Comparison of ENCODE assay signal across 16 cellular contexts in genomic region chr17:17076066-17076465, GRCh38. TPM values are rescaled to one million over a fixed set of nuclear protein-coding genes. Genes with fewer than 3 reads are reported as not detected.
DNase-seq lines count a peak whose midpoint lies in the region; ATAC-seq and TF ChIP-seq lines count a peak whose summit lies in the region.
"Had no signal": no experiment of that assay in that cellular context is flagged by ENCODE, and none has a peak within 500 bp of the region (broad histone marks: within the 10 kb centered on the region; RNA-seq: fewer than 3 reads in every experiment).

No MANE protein-coding gene starts in this region.

- H2BK5ac ChIP-seq in mesenchymal stem cell (ENCODE audit: low read depth, low read length, poor library complexity, severe bottlenecking), result no peak overlapping the region

- peak in 1 of 5 donors; percentile 13 for DNase-seq in CD8-positive, alpha-beta memory T cell
- DNase-seq in adrenal gland, result peak in 1 of 7 donors; percentile 5
- DNase-seq in mesenchymal stem cell, result no peak
- DNase-seq in spleen, result peak; percentile 32
- DNase-seq in NCI-H1930 (lab: John Stamatoyannopoulos, UW), result no peak
- no peak for DNase-seq in HT-29 (ENCODE audit: low spot score)
- DNase-seq: activated CD4-positive, alpha-beta T cell treated with anti-CD3 and anti-CD28 coated beads for 4 hours; NCI-H2029 treated with DMSO at 0.1 percent for 48 hours; NCI-H524; T-helper 9 cell had no signal

- H3K4me3 ChIP-seq in CD8-positive, alpha-beta memory T cell (ENCODE audit: low read length), result no peak overlapping the region
- H3K4me3 ChIP-seq in adrenal gland (no peak overlapping the region), mesenchymal stem cell (ENCODE audit: insufficient read depth in 1 of 2, low read depth in 1 of 2, low read length in 2 of 2) (no peak overlapping the region), spleen (no peak overlapping the region)
- H3K4me3 ChIP-seq: dorsolateral prefrontal cortex, HAP-1 had no signal

- POLR2A ChIA-PET in CD8-positive, alpha-beta memory T cell (lab: Charles Lee), result no interaction called here

- H2AK5ac ChIP-seq in mesenchymal stem cell (ENCODE audit: low read length, severe bottlenecking), result peak overlapping the region; percentile 47

- H3K4ac ChIP-seq in mesenchymal stem cell (ENCODE audit: low read depth in 1 of 2, low read length in 2 of 2), result no peak overlapping the region

- no peak overlapping the region for H4K91ac ChIP-seq in mesenchymal stem cell (ENCODE audit: low read length)

- peaks cover 44 to 62% (median 52%) of the 10 kb centered on the region in 3 donors for H3K4me1 Mint-ChIP-seq in CD8-positive, alpha-beta memory T cell

- peak overlapping the region; percentile 57 for H2BK15ac ChIP-seq in mesenchymal stem cell (ENCODE audit: low read depth, poor library complexity, severe bottlenecking)

- H3K4me2 ChIP-seq in mesenchymal stem cell (ENCODE audit: low read length, poor library complexity, severe bottlenecking), result no peak overlapping the region

- CTCF ChIA-PET in CD8-positive, alpha-beta memory T cell (lab: Charles Lee), result interaction anchor here (1.4 kb wide), 1 partner anchor 197 kb away, joined by 3 read pairs; no protein-coding TSS in a partner anchor

- no peak overlapping the region for H2BK120ac ChIP-seq in mesenchymal stem cell (ENCODE audit: low read depth, low read length)

- no peak overlapping the region for H3K4me3 Mint-ChIP-seq in CD8-positive, alpha-beta memory T cell
- H3K4me3 Mint-ChIP-seq: B cell had no signal

- peaks cover 28% of the 10 kb centered on the region for H3K4me1 ChIP-seq in CD8-positive, alpha-beta memory T cell (ENCODE audit: insufficient read depth, low read length)
- H3K4me1 ChIP-seq in adrenal gland (replicated peaks in 1 of 2) (peaks cover 27 to 72% of the 10 kb centered on the region in 2 donors), mesenchymal stem cell (ENCODE audit: control insufficient read depth, insufficient read depth, low read depth, low read length) (peaks cover 31% of the 10 kb centered on the region), spleen (peaks cover 9 to 99% (median 68%) of the 10 kb centered on the region in 6 donors)
- H3K4me1 ChIP-seq: HAP-1 had no signal

- no peak overlapping the region for H4K8ac ChIP-seq in mesenchymal stem cell (ENCODE audit: low read length)

- peak overlapping the region in 5 of 8 donors; percentile 13 to 81 (median 55) for H3K27ac Mint-ChIP-seq in CD8-positive, alpha-beta memory T cell
- H3K27ac Mint-ChIP-seq: B cell had no signal

- no peak overlapping the region for H2BK12ac ChIP-seq in mesenchymal stem cell (ENCODE audit: low read length in 2 of 2)

- no peaks in the 10 kb centered on the region for H3K9me3 Mint-ChIP-seq in CD8-positive, alpha-beta memory T cell
- H3K9me3 Mint-ChIP-seq: activated naive CD4-positive, alpha-beta T cell treated with anti-CD3 and anti-CD28 coated beads, Interleukin-2, amount 50 U/mL, for 72 hours; naive thymus-derived CD4-positive, alpha-beta T cell had no signal

- H3K79me1 ChIP-seq in mesenchymal stem cell (replicated peaks; ENCODE audit: low read length, poor library complexity, severe bottlenecking), result peaks cover 45% of the 10 kb centered on the region

- no peak overlapping the region for H3K23ac ChIP-seq in mesenchymal stem cell (ENCODE audit: low read length in 2 of 2)

- no peak overlapping the region for H3K9ac ChIP-seq in mesenchymal stem cell (ENCODE audit: low read length)

- 84 to 92% (median 87%) methylated on average over 5 of the region's 5 CpGs for WGBS in adrenal gland, 4 donors
- 96% methylated on average over 3 of the region's 5 CpGs for WGBS in mesenchymal stem cell
- 77 to 83% (median 81%) methylated on average over 5 of the region's 5 CpGs for WGBS in spleen, 5 donors

- TF ChIP-seq CTCF in adrenal gland (IDR thresholded peaks at IDR 0.05) (no peak), spleen (IDR thresholded peaks at IDR 0.05 in 8 of 11, conservative IDR thresholded peaks at IDR 0.05 in 3 of 11) (no peak)

- ATAC-seq in GM21528 (IDR thresholded peaks at IDR 0.05; ENCODE audit: low FRiP score, unreplicated experiment), result no peak
- ATAC-seq: naive thymus-derived CD4-positive, alpha-beta T cell had no signal

- H3K27me3 Mint-ChIP-seq in CD8-positive, alpha-beta memory T cell, result no peaks in the 10 kb centered on the region
- H3K27me3 Mint-ChIP-seq: B cell; naive thymus-derived CD4-positive, alpha-beta T cell had no signal

- no peaks in the 10 kb centered on the region for H3K9me3 ChIP-seq in CD8-positive, alpha-beta memory T cell (ENCODE audit: low read length)
- H3K9me3 ChIP-seq in adrenal gland (replicated peaks in 1 of 3) (no peaks in the 10 kb centered on the region), mesenchymal stem cell (ENCODE audit: control insufficient read depth, low read length) (no peaks in the 10 kb centered on the region), spleen (no peaks in the 10 kb centered on the region)
- H3K9me3 ChIP-seq: HAP-1 had no signal

- H3K27ac ChIP-seq in CD8-positive, alpha-beta memory T cell (ENCODE audit: low read depth, low read length), result no peak overlapping the region
- peak overlapping the region in 3 of 5 donors; percentile 24 to 77 (median 63) for H3K27ac ChIP-seq in adrenal gland
- H3K27ac ChIP-seq in mesenchymal stem cell (ENCODE audit: low read length, poor library complexity, severe bottlenecking), result no peak overlapping the region
- peak overlapping the region in 6 of 8 donors; percentile 15 to 53 (median 28) for H3K27ac ChIP-seq in spleen

- intact Hi-C loops in adrenal gland (cut with DNase I), result no loop called here
- intact Hi-C loops in spleen (cut with DNase I; ENCODE audit: low total_unique reads), result no loop called here

- H3K18ac ChIP-seq in mesenchymal stem cell (ENCODE audit: low read depth in 1 of 2, low read length in 2 of 2), result peak overlapping the region in 1 of 2 experiments; percentile 45

- no peak overlapping the region for H2AFZ ChIP-seq in mesenchymal stem cell (ENCODE audit: low read depth, low read length)

- peaks cover 12% of the 10 kb centered on the region for H3K36me3 ChIP-seq in CD8-positive, alpha-beta memory T cell (ENCODE audit: insufficient read depth, low read length)
- H3K36me3 ChIP-seq in adrenal gland (replicated peaks in 1 of 2), result peaks cover 0 to 13% of the 10 kb centered on the region in 2 donors
- H3K36me3 ChIP-seq in mesenchymal stem cell (ENCODE audit: control insufficient read depth in 1 of 2, insufficient read depth in 2 of 2, low read depth in 1 of 2, low read length in 2 of 2), result peaks cover 39 to 45% of the 10 kb centered on the region in 2 experiments
- peaks cover 0 to 82% (median 20%) of the 10 kb centered on the region in 6 donors for H3K36me3 ChIP-seq in spleen

- peak overlapping the region in 1 of 2 experiments; percentile 9 for H3K14ac ChIP-seq in mesenchymal stem cell (ENCODE audit: low read length in 2 of 2)

- TF ChIP-seq POLR2A in adrenal gland (IDR thresholded peaks at IDR 0.05) (no peak), spleen (IDR thresholded peaks at IDR 0.05) (no peak)

- no peaks in the 10 kb centered on the region for H3K27me3 ChIP-seq in CD8-positive, alpha-beta memory T cell (ENCODE audit: insufficient read depth, low read length, poor library complexity, severe bottlenecking)
- H3K27me3 ChIP-seq in adrenal gland (no peaks in the 10 kb centered on the region), mesenchymal stem cell (ENCODE audit: control insufficient read depth in 1 of 2, insufficient read depth in 1 of 2, low read length in 2 of 2) (no peaks in the 10 kb centered on the region), spleen (replicated peaks in 1 of 7) (no peaks in the 10 kb centered on the region)
- H3K27me3 ChIP-seq: dorsolateral prefrontal cortex had no signal

- H3K36me3 Mint-ChIP-seq in CD8-positive, alpha-beta memory T cell, result peaks cover 3 to 70% (median 16%) of the 10 kb centered on the region in 3 donors
- H3K36me3 Mint-ChIP-seq: activated naive CD4-positive, alpha-beta T cell treated with anti-CD3 and anti-CD28 coated beads, Interleukin-2, amount 50 U/mL, for 72 hours had no signal

RNA-seq across cellular contexts. Expression of gene MPRIP, which starts 33.8 kb away (rescaled TPM):
- total RNA-seq in CD8-positive, alpha-beta memory T cell, result 100 to 1,000 TPM; 174 to 184 TPM
- polyA plus RNA-seq in CD8-positive, alpha-beta memory T cell, result 40.3 TPM
- total RNA-seq in adrenal gland, result 100 to 1,000 TPM; 109 to 234 (median 168) TPM
- 100 to 1,000 TPM; 174 to 231 (median 176) TPM for polyA plus RNA-seq in adrenal gland
- polyA plus RNA-seq in mesenchymal stem cell (2013, experiment 1 of 2), result 112 TPM
- 112 TPM for polyA plus RNA-seq in mesenchymal stem cell (2013, experiment 2 of 2)
- total RNA-seq in spleen, result 100 to 1,000 TPM; 120 to 309 (median 197) TPM
- polyA plus RNA-seq in spleen, result 100 to 1,000 TPM in 1 of 3 donors, 10 to 100 TPM in 2; 52.3 to 114 (median 83.0) TPM
- 147 and 162 TPM in 2 replicates for total RNA-seq in HT-29 (2014; rRNA removed; shearing (Covaris generic))

Comparison
In these comparisons a context has a peak if more than half of its experiments do, and no peak if none do; other contexts are left out.
1. H3K27ac ChIP-seq: peak in adrenal gland (3 of 5) and spleen (6 of 8); none in CD8-positive, alpha-beta memory T cell (single experiment) and mesenchymal stem cell (single experiment).